Comparison of ENCODE assay signal across 1 cellular context in genomic region chr1:36134805-36135339, GRCh38.
A peak's percentile ranks its signal among the peaks of the same experiment; 100 is the strongest.
TF ChIP-seq lines count a peak whose summit lies in the region.

No MANE protein-coding gene starts in this region.

TF ChIP-seq in K562, 482 proteins besides CTCF, POLR2A, EP300 and RAD21 (continued from another document and continues in another):
- no peak for TF ChIP-seq MTA1 (IDR thresholded peaks at IDR 0.05; ENCODE audit: borderline replicate concordance)
- no peak for TF ChIP-seq TBP (optimal IDR thresholded peaks at IDR 0.05; ENCODE audit: low read depth, low read length)
- TF ChIP-seq IRF2 (CRISPR knock-in tag; IDR thresholded peaks at IDR 0.05): no peak
- no peak for TF ChIP-seq CREM (IDR thresholded peaks at IDR 0.05; ENCODE audit: low read depth)
- TF ChIP-seq CHAMP1 (IDR thresholded peaks at IDR 0.05): no peak
- peak; percentile 86 for TF ChIP-seq CC2D1A (IDR thresholded peaks at IDR 0.05)
- TF ChIP-seq ZNF778 (CRISPR knock-in tag; IDR thresholded peaks at IDR 0.05): no peak
- no peak for TF ChIP-seq POLR3G (IDR thresholded peaks at IDR 0.05; ENCODE audit: extremely low read depth, insufficient read length, insufficient replicate concordance)
- TF ChIP-seq XRCC4 (IDR thresholded peaks at IDR 0.05; ENCODE audit: extremely low read depth, insufficient read depth, insufficient read length): no peak
- TF ChIP-seq SRSF3 (IDR thresholded peaks at IDR 0.05; ENCODE audit: insufficient read depth, low read length): no peak
- TF ChIP-seq TCFL5 (CRISPR knock-in tag; conservative IDR thresholded peaks at IDR 0.05): no peak
- TF ChIP-seq ZBTB12 (CRISPR knock-in tag; IDR thresholded peaks at IDR 0.05): no peak
- no peak for TF ChIP-seq BCOR (IDR thresholded peaks at IDR 0.05)
- no peak for TF ChIP-seq CREB5 (CRISPR knock-in tag; IDR thresholded peaks at IDR 0.05)
- no peak for TF ChIP-seq PHF21A (IDR thresholded peaks at IDR 0.05; ENCODE audit: borderline replicate concordance, low read depth)
- TF ChIP-seq SNRNP70 (optimal IDR thresholded peaks at IDR 0.05; ENCODE audit: low read depth, low read length): no peak
- no peak for TF ChIP-seq TFAM (CRISPR knock-in tag; conservative IDR thresholded peaks at IDR 0.05)
- TF ChIP-seq PRMT5 (CRISPR knock-in tag; IDR thresholded peaks at IDR 0.05): no peak
- TF ChIP-seq DDX20 (tag; IDR thresholded peaks at IDR 0.05; ENCODE audit: low read depth): no peak
- TF ChIP-seq ZBTB17 (CRISPR knock-in tag; IDR thresholded peaks at IDR 0.05): no peak
- TF ChIP-seq ATF2 (CRISPR knock-in tag; IDR thresholded peaks at IDR 0.05): no peak
- TF ChIP-seq RFX7 (CRISPR knock-in tag; IDR thresholded peaks at IDR 0.05): no peak
- no peak for TF ChIP-seq THAP7 (CRISPR knock-in tag; IDR thresholded peaks at IDR 0.05)
- no peak for TF ChIP-seq MYNN (IDR thresholded peaks at IDR 0.05)
- no peak for TF ChIP-seq MYNN (CRISPR knock-in tag; IDR thresholded peaks at IDR 0.05)
- no peak for TF ChIP-seq MITF (IDR thresholded peaks at IDR 0.05)
- 0 out of 2 replicates have a peak, but pooled peaks have one; percentile 27 for TF ChIP-seq MYC (IDR thresholded peaks at IDR 0.05; ENCODE audit: low read depth, low read length)
- TF ChIP-seq MYC (CRISPR knock-in tag; IDR thresholded peaks at IDR 0.05; ENCODE audit: borderline replicate concordance, low read depth): no peak
- no peak for TF ChIP-seq HNRNPK (IDR thresholded peaks at IDR 0.05; ENCODE audit: low read depth, low read length, poor library complexity, severe bottlenecking)
- no peak for TF ChIP-seq ZBTB34 (CRISPR knock-in tag; IDR thresholded peaks at IDR 0.05)
- TF ChIP-seq FUS (optimal IDR thresholded peaks at IDR 0.05; ENCODE audit: low read depth, low read length): no peak
- no peak for TF ChIP-seq POLR3A (IDR thresholded peaks at IDR 0.05; ENCODE audit: borderline replicate concordance, extremely low read depth, insufficient read depth, insufficient read length)
- no peak for TF ChIP-seq THRB (CRISPR knock-in tag; conservative IDR thresholded peaks at IDR 0.05)
- no peak for TF ChIP-seq KLF10 (CRISPR knock-in tag; IDR thresholded peaks at IDR 0.05)
- TF ChIP-seq ARHGAP35 (IDR thresholded peaks at IDR 0.05; ENCODE audit: partially characterized antibody): no peak
- TF ChIP-seq HCFC1 (IDR thresholded peaks at IDR 0.05; ENCODE audit: low read depth, low read length): no peak
- no peak for TF ChIP-seq PATZ1 (CRISPR knock-in tag; IDR thresholded peaks at IDR 0.05; ENCODE audit: borderline replicate concordance)
- TF ChIP-seq NFIX (CRISPR knock-in tag; IDR thresholded peaks at IDR 0.05; ENCODE audit: low read depth): no peak
- TF ChIP-seq ZFX (CRISPR knock-in tag; IDR thresholded peaks at IDR 0.05): no peak
- no peak for TF ChIP-seq ZNF143 (CRISPR knock-in tag; IDR thresholded peaks at IDR 0.05)
- no peak for TF ChIP-seq FOXM1 (IDR thresholded peaks at IDR 0.05; ENCODE audit: low read depth)
- no peak for TF ChIP-seq FOXM1 (CRISPR knock-in tag; IDR thresholded peaks at IDR 0.05; ENCODE audit: low read depth)
- no peak for TF ChIP-seq MEIS2 (IDR thresholded peaks at IDR 0.05; ENCODE audit: partially characterized antibody)
- TF ChIP-seq ZBTB7A (IDR thresholded peaks at IDR 0.05; ENCODE audit: borderline replicate concordance, control insufficient read depth, low read depth, low read length): peak; percentile 77; the same call in 1 of the 2 replicates
- TF ChIP-seq ZNF184 (CRISPR knock-in tag; IDR thresholded peaks at IDR 0.05): no peak
- TF ChIP-seq HMGXB4 (CRISPR knock-in tag; IDR thresholded peaks at IDR 0.05): no peak
- peak; percentile 88 for TF ChIP-seq CTBP1 (IDR thresholded peaks at IDR 0.05; ENCODE audit: borderline replicate concordance)
- TF ChIP-seq PHF8 (IDR thresholded peaks at IDR 0.05; ENCODE audit: borderline replicate concordance, low read length): no peak
- TF ChIP-seq ATF7 (IDR thresholded peaks at IDR 0.05): peak; percentile 70; the same call in 1 of the 2 replicates
- no peak for TF ChIP-seq NKRF (IDR thresholded peaks at IDR 0.05; ENCODE audit: borderline replicate concordance)
- TF ChIP-seq SMAD4 (CRISPR knock-in tag; conservative IDR thresholded peaks at IDR 0.05): peak; percentile 50
- no peak for TF ChIP-seq ETS2 (tag; IDR thresholded peaks at IDR 0.05; ENCODE audit: borderline replicate concordance, poor library complexity, severe bottlenecking)
- TF ChIP-seq SREBF2 (CRISPR knock-in tag; IDR thresholded peaks at IDR 0.05): no peak
